In the genomic region with DNA sequence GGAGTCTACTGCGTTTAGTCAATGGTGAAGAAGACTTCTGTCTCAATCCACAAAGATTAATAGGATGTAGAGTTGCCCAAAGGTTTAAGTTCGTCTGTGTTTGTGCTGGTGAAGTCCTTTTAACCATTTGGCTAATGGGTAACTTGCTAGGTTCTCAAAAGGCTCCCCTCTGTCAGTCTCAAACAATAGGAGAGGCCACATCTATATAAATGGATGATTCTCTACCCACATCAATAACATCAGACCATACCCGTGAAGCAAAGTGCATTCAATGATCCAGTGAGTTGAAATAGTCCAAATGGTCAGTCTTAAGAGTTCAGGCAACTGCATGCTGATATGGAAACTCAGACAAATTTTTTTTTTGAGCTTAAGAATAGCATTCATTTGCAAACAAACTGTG, we compare ENCODE assay signal across 10 cellular contexts. TPM values are rescaled to one million over a fixed set of nuclear protein-coding genes. Genes with fewer than 3 reads are reported as not detected.
"Had no signal": no experiment of that assay in that cellular context is flagged by ENCODE, and none has a peak within 500 bp of the region (broad histone marks: within the 10 kb centered on the region; RNA-seq: fewer than 3 reads in every experiment).

No MANE protein-coding gene starts in this region.

- FAIRE-seq: H1, H54, K562 had no signal

- H3K4me3 ChIP-seq: GM23338, K562 had no signal

- DNase-seq: H9, HCEC 1CT, IMR-90, KG1 had no signal

- ATAC-seq: GM23338, K562 had no signal

- H3K27ac ChIP-seq: HL-60 had no signal

RNA-seq across cellular contexts. Expression of a gene that starts 28.1 kb away (rescaled TPM):
- total RNA-seq: GM23338, H1, H9, HT1080, IMR-90, K562 had no signal
- polyA plus RNA-seq: GM23338, IMR-90, K562 had no signal
